ENCODE assay signal across 8 cellular contexts in the genomic region with DNA sequence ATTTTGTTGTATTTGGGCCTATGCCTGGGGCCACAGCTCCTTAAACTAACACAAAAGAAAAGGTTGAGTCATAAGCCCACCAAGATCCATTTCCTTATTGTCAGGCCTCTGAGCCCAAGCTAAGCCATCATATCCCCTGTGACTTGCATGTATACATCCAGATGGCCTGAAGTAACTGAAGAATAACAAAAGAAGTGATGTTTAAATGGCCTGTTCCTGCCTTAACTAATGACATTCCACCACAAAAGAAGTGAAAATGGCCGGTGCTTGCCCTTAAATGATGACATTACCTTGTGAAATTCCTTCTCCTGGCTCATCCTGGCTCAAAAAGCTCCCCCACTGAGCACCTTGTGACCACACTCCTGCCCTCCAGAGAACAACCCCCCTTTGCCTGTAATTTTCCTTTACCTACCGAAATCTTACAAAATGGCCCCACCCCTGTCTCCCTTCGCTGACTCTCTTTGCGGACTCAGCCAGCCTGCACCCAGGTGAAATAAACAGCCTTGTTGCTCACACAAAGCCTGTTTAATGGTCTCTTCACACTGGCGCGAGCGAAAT.
DNase-seq lines count a peak whose midpoint lies in the region; FAIRE-seq and TF ChIP-seq lines count a peak whose summit lies in the region.
"Not testable (repeated sequence)": the region's sequence is repeated elsewhere in the genome, so short reads cannot be mapped to it uniquely, and the experiment has no call there.

No MANE protein-coding gene starts in this region.

- not testable (repeated sequence) for H3K79me1 ChIP-seq in H9 (ENCODE audit: insufficient read depth, low read depth, low read length, poor library complexity, severe bottlenecking); H1 (ENCODE audit: low read depth, low read length); mesendoderm (ENCODE audit: low read length)

- not testable (repeated sequence) for H4K8ac ChIP-seq in H9 (replicated peaks; ENCODE audit: insufficient read length, low read depth, low read length)
- H4K8ac ChIP-seq in H1 (ENCODE audit: extremely low read depth, insufficient read depth, low read length) (peak overlapping the region; percentile 76; the same call in 1 of the 2 replicates), mesendoderm (ENCODE audit: low read depth, low read length) (peak overlapping the region; percentile 28)

- H3T11ph ChIP-seq in H9 (ENCODE audit: low read length), result not testable (repeated sequence)

- not testable (repeated sequence) for H2BK20ac ChIP-seq in H9 (ENCODE audit: low read depth, low read length, poor library complexity, severe bottlenecking); H1 (ENCODE audit: low read length)

- not testable (repeated sequence) for DNase-seq in Calu3; smooth muscle cell (lab: John Stamatoyannopoulos, UW; ENCODE audit: unreplicated experiment)
- DNase-seq in H9 (peak; percentile 89), RPMI7951 (ENCODE audit: low read depth) (peak; percentile 33), H1 (ENCODE audit: low read depth in 1 of 2, low spot score in 2 of 2) (peak; percentile 73 to 76), iPS DF 19.7 (ENCODE audit: low read depth, low spot score) (peak; percentile 85), mesendoderm (peak; percentile 96)

- not testable (repeated sequence) for H3K56ac ChIP-seq in H9 (ENCODE audit: insufficient read length, low read depth, low read length); H1 (replicated peaks; ENCODE audit: insufficient read length, low read depth, low read length)
- H3K56ac ChIP-seq in mesendoderm (ENCODE audit: low read length), result peak overlapping the region; percentile 95

- not testable (repeated sequence) for H4K91ac ChIP-seq in H9 (ENCODE audit: insufficient read length, low read depth, low read length); H1 (replicated peaks; ENCODE audit: insufficient read length, low read length)

- not testable (repeated sequence) for H2BK5ac ChIP-seq in H9 (ENCODE audit: insufficient read length, low read length)
- H2BK5ac ChIP-seq in H1 (ENCODE audit: low read depth, low read length) (peak overlapping the region; percentile 96), mesendoderm (ENCODE audit: low read length) (peak overlapping the region; percentile 38)

- intact Hi-C loops in Calu3 (cut with micrococcal nuclease; ENCODE audit: unreplicated experiment), result not testable (repeated sequence)

- peak; percentile 88 for FAIRE-seq in H1 (lab: Jason Lieb, UNC)

- not testable (repeated sequence) for H3K23ac ChIP-seq in H9 (ENCODE audit: insufficient read length, low read depth, low read length); H1 (ENCODE audit: insufficient read length); mesendoderm (ENCODE audit: low read length)

- peak overlapping the region; percentile 98 for H3K9ac ChIP-seq in H9 (ENCODE audit: extremely low read depth, insufficient read length, low read length)
- H3K9ac ChIP-seq in H1 (replicated peaks in 1 of 4; ENCODE audit: extremely low read depth in 1 of 4, low read depth in 3 of 4, low read length in 3 of 4), result peak overlapping the region; percentile 77 to 92 (median 84)
- peak overlapping the region; percentile 91 for H3K9ac ChIP-seq in mesendoderm (ENCODE audit: low read length)
- not testable (repeated sequence) for H3K9ac ChIP-seq in smooth muscle cell (ENCODE audit: low read depth)

- BruUV-seq in Calu3 (replicated peaks; lab: Mats Ljungman, UMichigan), result not testable (repeated sequence)

- not testable (repeated sequence) for H3K27me3 ChIP-seq in H9 (ENCODE audit: insufficient read depth, low read length); H1 (replicated peaks in 1 of 4; ENCODE audit: control insufficient read depth in 3 of 4, extremely low read depth in 1 of 4, insufficient read depth in 3 of 4, low read length in 3 of 4); mesendoderm (ENCODE audit: insufficient read depth, low read length, poor library complexity)
- H3K27me3 ChIP-seq in smooth muscle cell (ENCODE audit: low read depth), result peaks cover 37% of the 10 kb centered on the region

- not testable (repeated sequence) for H2BK120ac ChIP-seq in H9 (ENCODE audit: low read depth, low read length, poor library complexity, severe bottlenecking); H1 (replicated peaks; ENCODE audit: low read depth, low read length)
- H2BK120ac ChIP-seq in mesendoderm (ENCODE audit: low read depth, low read length), result peak overlapping the region; percentile 94

- peak overlapping the region; percentile 66 for H3K18ac ChIP-seq in H9 (ENCODE audit: insufficient read length, low read depth, low read length)
- H3K18ac ChIP-seq in H1 (ENCODE audit: extremely low read depth, low read length), result peak overlapping the region; percentile 89; the same call in 1 of the 2 replicates
- peak overlapping the region; percentile 99 for H3K18ac ChIP-seq in mesendoderm (ENCODE audit: low read length)

- H3K27ac ChIP-seq in H9 (ENCODE audit: insufficient read length, low read depth, low read length), result peak overlapping the region; percentile 97
- H3K27ac ChIP-seq in H1 (ENCODE audit: low read depth, low read length), result peak overlapping the region; percentile 93
- H3K27ac ChIP-seq in mesendoderm (ENCODE audit: low read depth, low read length), result peak overlapping the region; percentile 97
- not testable (repeated sequence) for H3K27ac ChIP-seq in smooth muscle cell (ENCODE audit: low read depth)

- not testable (repeated sequence) for H2BK12ac ChIP-seq in H9 (ENCODE audit: insufficient read length, low read depth, low read length)
- H2BK12ac ChIP-seq in H1 (ENCODE audit: low read depth, low read length), result peak overlapping the region; percentile 81; the same call in 1 of the 2 replicates

- H3K36me3 Mint-ChIP-seq in Calu3 (ENCODE audit: insufficient read depth, unreplicated experiment) (peaks cover 24% of the 10 kb centered on the region), H9 (ENCODE audit: insufficient read depth in 1 of 3, low read depth in 3 of 3) (peaks cover 6 to 35% (median 10%) of the 10 kb centered on the region in 3 experiments; a peak in 6 of 7 replicates)

- H4K20me1 ChIP-seq in H9 (ENCODE audit: control insufficient read depth, insufficient read depth, insufficient read length); H1 (replicated peaks in 1 of 2; ENCODE audit: control insufficient read depth in 1 of 2, insufficient read depth in 2 of 2, low read length in 2 of 2); smooth muscle cell (ENCODE audit: low read depth): not testable (repeated sequence)

- not testable (repeated sequence) for H2AK5ac ChIP-seq in H9 (ENCODE audit: insufficient read length, low read length); H1 (ENCODE audit: low read depth, low read length); mesendoderm (ENCODE audit: low read length)

- H3K9me3 ChIP-seq in H9 (ENCODE audit: control insufficient read depth, low read depth, low read length); H1 (ENCODE audit: insufficient read depth in 2 of 2, low read depth in 1 of 2, low read length in 1 of 2); iPS-18c (ENCODE audit: control insufficient read depth, insufficient read depth, low read length); smooth muscle cell (replicated peaks; ENCODE audit: low read depth): not testable (repeated sequence)

- H3K27me3 Mint-ChIP-seq in Calu3 (ENCODE audit: unreplicated experiment); H9 (ENCODE audit: low read depth): not testable (repeated sequence)

- H3K79me2 ChIP-seq in H9 (ENCODE audit: insufficient read depth, low read length) (peaks cover 28% of the 10 kb centered on the region), H1 (ENCODE audit: control insufficient read depth in 1 of 2, insufficient read depth in 2 of 2, low read length in 2 of 2) (peaks cover 18 to 86% of the 10 kb centered on the region in 2 experiments)
- not testable (repeated sequence) for H3K79me2 ChIP-seq in mesendoderm (ENCODE audit: control insufficient read depth, insufficient read depth, low read length); smooth muscle cell (ENCODE audit: low read depth)

- H3K36me3 ChIP-seq in H1 (ENCODE audit: control insufficient read depth in 2 of 4, insufficient read depth in 4 of 4, low read length in 3 of 4), result peaks cover 0 to 23% (median 3%) of the 10 kb centered on the region in 4 experiments; a peak in 2 of 8 replicates
- not testable (repeated sequence) for H3K36me3 ChIP-seq in mesendoderm (ENCODE audit: control insufficient read depth, insufficient read depth, low read length); smooth muscle cell (ENCODE audit: low read depth)

- H3K27ac Mint-ChIP-seq in Calu3 (ENCODE audit: unreplicated experiment) (peak overlapping the region; percentile 7), H9 (peak overlapping the region in 2 of 3 experiments; percentile 10 to 94; a peak in 4 of 7 replicates)

- not testable (repeated sequence) for TF ChIP-seq EP300 in H1 (IDR thresholded peaks at IDR 0.05; ENCODE audit: borderline replicate concordance in 1 of 2, low read depth in 2 of 2, low read length in 2 of 2)

- not testable (repeated sequence) for TF ChIP-seq RAD21 in H1 (IDR thresholded peaks at IDR 0.05 in 1 of 2, conservative IDR thresholded peaks at IDR 0.05 in 1 of 2; ENCODE audit: low read depth in 2 of 2, low read length in 2 of 2)

- POLR2A ChIA-PET in H1 (lab: Charles Lee; ENCODE audit: partially characterized antibody), result interaction anchor here (0.8 to 3.3 kb wide), 21 partner anchors 8 to 348 kb away, joined by 3 to 20 read pairs (median 4); a partner anchor contains a TSS

- peak overlapping the region; percentile 90 for H3K4me2 ChIP-seq in H9 (ENCODE audit: insufficient read depth, insufficient read length, low read length)
- H3K4me2 ChIP-seq in H1 (ENCODE audit: insufficient read depth in 1 of 2, low read depth in 2 of 2, low read length in 2 of 2), result peak overlapping the region; percentile 74 to 77
- H3K4me2 ChIP-seq in mesendoderm (ENCODE audit: low read length), result not testable (repeated sequence)
- H3K4me2 ChIP-seq in smooth muscle cell, result peak overlapping the region; percentile 67

- not testable (repeated sequence) for H4K5ac ChIP-seq in H9 (ENCODE audit: insufficient read length, low read depth, low read length); mesendoderm (ENCODE audit: low read length)
- H4K5ac ChIP-seq in H1 (ENCODE audit: insufficient read length, low read depth, low read length), result peak overlapping the region; percentile 85

- not testable (repeated sequence) for H3F3A ChIP-seq in smooth muscle cell (ENCODE audit: low read depth)

- H3K14ac ChIP-seq in H9 (ENCODE audit: insufficient read depth, low read length), result peak overlapping the region; percentile 78; the same call in 1 of the 2 replicates
- H3K14ac ChIP-seq in H1 (ENCODE audit: insufficient read length), result not testable (repeated sequence)

- CTCF ChIA-PET in Calu3 (lab: Charles Lee), result not testable (repeated sequence)
- CTCF ChIA-PET in H1 (lab: Charles Lee; ENCODE audit: partially characterized antibody), result interaction anchor here (0.7 to 2.4 kb wide), 4 partner anchors 12 to 71 kb away, joined by 3 to 7 read pairs (median 3); no protein-coding TSS in a partner anchor

- H3K4me3 Mint-ChIP-seq in Calu3 (ENCODE audit: low read depth, unreplicated experiment), result not testable (repeated sequence)
- peak overlapping the region in 1 of 2 experiments; percentile 68; a peak in 3 of 5 replicates for H3K4me3 Mint-ChIP-seq in H9

- H3K4me3 ChIP-seq in H1 (ENCODE audit: extremely low read depth in 1 of 4, insufficient read depth in 2 of 4, low read depth in 3 of 4, low read length in 4 of 4), result peak overlapping the region; percentile 64 to 80 (median 70)
- peak overlapping the region; percentile 52; the same call in 1 of the 2 replicates for H3K4me3 ChIP-seq in iPS-18c (ENCODE audit: insufficient read depth, low read depth, low read length)
- H3K4me3 ChIP-seq in mesendoderm (ENCODE audit: low read length); smooth muscle cell: not testable (repeated sequence)

- H3K9me3 Mint-ChIP-seq in Calu3 (ENCODE audit: low read depth, unreplicated experiment); H9: not testable (repeated sequence)

- peaks cover 14% of the 10 kb centered on the region; the same call in 1 of the 2 replicates for H3K4me1 ChIP-seq in H9 (ENCODE audit: insufficient read depth, low read length)
- H3K4me1 ChIP-seq in H1 (replicated peaks in 1 of 4; ENCODE audit: control insufficient read depth in 3 of 4, insufficient read depth in 4 of 4, low read length in 3 of 4), result peaks cover 2 to 28% (median 15%) of the 10 kb centered on the region in 4 experiments
- H3K4me1 ChIP-seq in mesendoderm (ENCODE audit: control insufficient read depth, low read depth, low read length); smooth muscle cell (ENCODE audit: low read depth): not testable (repeated sequence)

- WGBS in H9 (ENCODE audit: extremely low coverage, insufficient read length, low lambda C conversion rate), result no CpG with 5 or more reads among the region's 7 CpGs
- 5% methylated on average over 7 of the region's 7 CpGs; no CpG with 5 or more reads in 1 of the 2 experiments for WGBS in H1 (ENCODE audit: extremely low coverage in 1 of 2, insufficient coverage in 1 of 2, insufficient read length in 1 of 2, insufficient replicate concordance in 2 of 2, low coverage in 1 of 2, low lambda C conversion rate in 2 of 2, missing lambda C conversion rate in 1 of 2), 2 experiments
- WGBS in mesendoderm (ENCODE audit: extremely low coverage, insufficient coverage, low lambda C conversion rate), result no CpG with 5 or more reads among the region's 7 CpGs
- WGBS in smooth muscle cell (ENCODE audit: low lambda C conversion rate), result 23% methylated on average over 7 of the region's 7 CpGs

- not testable (repeated sequence) for H3K4ac ChIP-seq in H9 (ENCODE audit: low read depth, low read length); H1 (replicated peaks; ENCODE audit: insufficient read length, low read depth, low read length)
- H3K4ac ChIP-seq in mesendoderm (ENCODE audit: low read depth, low read length), result peak overlapping the region; percentile 96

- not testable (repeated sequence) for H2AFZ ChIP-seq in H9 (ENCODE audit: low read length); H1 (ENCODE audit: low read length)
- H2AFZ ChIP-seq in smooth muscle cell (ENCODE audit: low read depth), result peak overlapping the region; percentile 27

- not testable (repeated sequence) for H3K23me2 ChIP-seq in H9 (ENCODE audit: insufficient read length, low read depth, low read length, poor library complexity, severe bottlenecking); H1 (ENCODE audit: low read depth, low read length)

- peak; percentile 73 to 96 for TF ChIP-seq POLR2A in H1 (IDR thresholded peaks at IDR 0.05; ENCODE audit: control extremely low read depth in 1 of 2, low read depth in 2 of 2, low read length in 2 of 2)

- not testable (repeated sequence) for TF ChIP-seq CTCF in Calu3 (IDR thresholded peaks at IDR 0.05; ENCODE audit: unreplicated experiment); H9 (conservative IDR thresholded peaks at IDR 0.05); H1 (IDR thresholded peaks at IDR 0.05; ENCODE audit: control extremely low read depth in 1 of 3, insufficient read depth in 1 of 3, low read depth in 1 of 3, low read length in 3 of 3); smooth muscle cell (IDR thresholded peaks at IDR 0.05; ENCODE audit: borderline replicate concordance, insufficient read depth, poor library complexity, severe bottlenecking)

- H3K4me1 Mint-ChIP-seq in Calu3 (ENCODE audit: low read depth, unreplicated experiment), result not testable (repeated sequence)
- peaks cover 23 to 49% of the 10 kb centered on the region in 2 experiments for H3K4me1 Mint-ChIP-seq in H9

- not testable (repeated sequence) for H2BK15ac ChIP-seq in H9 (ENCODE audit: low read depth, low read length); H1 (ENCODE audit: low read length); mesendoderm (replicated peaks; ENCODE audit: low read depth)
